Comparison of ENCODE assay signal across 8 cellular contexts in the genomic region with DNA sequence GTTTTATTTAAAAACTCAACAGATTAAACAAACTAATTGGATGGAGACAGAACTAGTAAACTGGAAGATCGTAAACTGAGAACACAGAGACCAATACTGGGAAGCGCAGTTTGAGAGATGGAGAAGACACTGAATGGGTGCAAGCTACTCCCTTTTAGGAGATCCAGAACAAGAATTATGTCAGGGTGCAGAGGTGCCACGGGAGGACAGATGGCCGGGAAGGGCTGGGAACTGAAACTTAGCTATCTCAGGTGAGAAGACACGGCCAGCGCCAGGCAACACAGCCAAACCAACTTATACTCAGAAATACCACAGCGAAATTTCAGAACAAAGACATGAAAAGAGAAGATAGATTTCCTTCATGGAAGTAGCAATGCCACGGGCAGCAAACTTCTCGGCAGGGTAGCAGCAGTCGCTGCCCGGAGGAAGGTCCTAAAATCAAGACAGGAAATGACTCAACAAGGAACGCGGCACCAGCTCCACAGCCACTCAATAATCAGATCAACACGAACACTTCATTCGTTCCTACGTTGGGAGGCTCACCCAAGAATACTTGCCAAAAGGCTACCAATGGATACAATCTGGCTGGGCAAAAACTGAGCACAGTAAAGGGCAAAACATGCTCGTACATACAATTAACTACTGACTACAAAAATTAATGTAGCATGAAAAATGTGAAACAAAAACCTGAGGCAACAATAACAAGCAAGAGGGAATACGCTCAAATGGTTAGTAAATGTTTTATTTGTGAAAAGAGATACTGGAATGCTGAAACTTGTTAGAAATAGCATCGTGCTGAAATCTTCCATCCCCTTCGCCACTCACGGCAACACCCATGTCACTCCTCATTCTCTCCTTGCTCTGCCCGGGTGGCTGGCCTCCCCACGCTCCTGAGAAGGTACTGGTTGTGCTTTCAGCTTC. TPM values are rescaled to one million over a fixed set of nuclear protein-coding genes. Genes with fewer than 3 reads are reported as not detected.
DNase-seq lines count a peak whose midpoint lies in the region; ATAC-seq and TF ChIP-seq lines count a peak whose summit lies in the region.

No MANE protein-coding gene starts in this region.

- no peaks in the 10 kb centered on the region for H3K9me3 Mint-ChIP-seq in activated naive CD4-positive, alpha-beta T cell treated with anti-CD3 and anti-CD28 coated beads, Interleukin-2, amount 50 U/mL, for 24 hours

- no peaks in the 10 kb centered on the region for H3K9me2 ChIP-seq in MM.1S (replicated peaks; ENCODE audit: insufficient read depth, low read length)

- H3K4me2 ChIP-seq in MM.1S (ENCODE audit: low read depth, low read length), result peak overlapping the region; percentile 91; the same call in 1 of the 2 replicates

- H3K4me1 Mint-ChIP-seq in activated naive CD4-positive, alpha-beta T cell treated with anti-CD3 and anti-CD28 coated beads, Interleukin-2, amount 50 U/mL, for 24 hours, result peaks cover 71% of the 10 kb centered on the region

- H3F3A ChIP-seq in MM.1S (ENCODE audit: insufficient read depth, low read length), result peaks cover 4% of the 10 kb centered on the region

- no peak for ATAC-seq in GM18861 (IDR thresholded peaks at IDR 0.05; ENCODE audit: unreplicated experiment)

- H3K36me3 Mint-ChIP-seq in activated naive CD4-positive, alpha-beta T cell treated with anti-CD3 and anti-CD28 coated beads, Interleukin-2, amount 50 U/mL, for 24 hours, result peaks cover 8% of the 10 kb centered on the region

- TF ChIP-seq POLR2A in suprapubic skin (IDR thresholded peaks at IDR 0.05), result no peak

- peak overlapping the region; percentile 37; the same call in 1 of the 2 replicates for H3K27ac ChIP-seq in MM.1S (ENCODE audit: low read length)
- peak overlapping the region; percentile 29 for H3K27ac ChIP-seq in suprapubic skin

- H3K27ac Mint-ChIP-seq in activated naive CD4-positive, alpha-beta T cell treated with anti-CD3 and anti-CD28 coated beads, Interleukin-2, amount 50 U/mL, for 24 hours, result peak overlapping the region; percentile 85

- H3K27me3 Mint-ChIP-seq in activated naive CD4-positive, alpha-beta T cell treated with anti-CD3 and anti-CD28 coated beads, Interleukin-2, amount 50 U/mL, for 24 hours, result no peaks in the 10 kb centered on the region

- WGBS in suprapubic skin, result 58% methylated on average over 23 of the region's 23 CpGs

- peaks cover 29% of the 10 kb centered on the region for H3K79me2 ChIP-seq in MM.1S (ENCODE audit: low read length)

- DNase-seq in GM04504 (ENCODE audit: low read depth) (peak; percentile 68), MM.1S (peak; percentile 28), kidney tubule cell (ENCODE audit: low spot score) (peak; percentile 86), suprapubic skin (ENCODE audit: low spot score in 2 of 2) (peak in 1 of 2 donors; percentile 39), NCI-H2107 (lab: John Stamatoyannopoulos, UW) (no peak), GM13976 (ENCODE audit: low spot score) (no peak)

- no peaks in the 10 kb centered on the region for H4K20me1 ChIP-seq in MM.1S (ENCODE audit: insufficient read depth, low read length)

- no peak for TF ChIP-seq CTCF in MM.1S (IDR thresholded peaks at IDR 0.05; ENCODE audit: low read length)
- TF ChIP-seq CTCF in suprapubic skin (IDR thresholded peaks at IDR 0.05), result no peak
- no peak for TF ChIP-seq CTCF in GM13976 (IDR thresholded peaks at IDR 0.05; ENCODE audit: borderline replicate concordance, control extremely low read depth, extremely low read depth, insufficient read depth, missing control alignments)

- H3K4me3 ChIP-seq in MM.1S (ENCODE audit: low read length), result peak overlapping the region; percentile 100; the same call in 1 of the 2 replicates
- peak overlapping the region; percentile 65 for H3K4me3 ChIP-seq in suprapubic skin

- in situ Hi-C loops in GM13976 (cut with MboI; ENCODE audit: low sequenced_read_pairs, unreplicated experiment), result no loop called here

- H3K9me3 ChIP-seq in MM.1S (replicated peaks; ENCODE audit: insufficient read depth, low read length) (no peaks in the 10 kb centered on the region), suprapubic skin (no peaks in the 10 kb centered on the region)

- peaks cover 6% of the 10 kb centered on the region; the same call in 1 of the 2 replicates for H3K4me1 ChIP-seq in MM.1S (ENCODE audit: low read length)
- peaks cover 43% of the 10 kb centered on the region for H3K4me1 ChIP-seq in suprapubic skin

- no peak overlapping the region for H3K9ac ChIP-seq in MM.1S (ENCODE audit: low read length)

- no peak overlapping the region for H2AFZ ChIP-seq in MM.1S (ENCODE audit: low read length)

- no peaks in the 10 kb centered on the region for H3K36me3 ChIP-seq in MM.1S (replicated peaks; ENCODE audit: insufficient read depth, low read length)
- H3K36me3 ChIP-seq in suprapubic skin, result peaks cover 3% of the 10 kb centered on the region

- peak overlapping the region; percentile 92 for H3K4me3 Mint-ChIP-seq in activated naive CD4-positive, alpha-beta T cell treated with anti-CD3 and anti-CD28 coated beads, Interleukin-2, amount 50 U/mL, for 24 hours

- TF ChIP-seq EP300 in suprapubic skin (IDR thresholded peaks at IDR 0.05), result no peak

- H3K27me3 ChIP-seq in MM.1S (replicated peaks; ENCODE audit: insufficient read depth, low read length) (no peaks in the 10 kb centered on the region), suprapubic skin (no peaks in the 10 kb centered on the region)

RNA-seq across cellular contexts. Expression of a gene that starts 2.2 kb away (rescaled TPM):
- total RNA-seq in suprapubic skin, result 10 to 100 TPM in 1 of 4 donors, 1 to 10 TPM in 3; 6.6 to 13.1 (median 7.1) TPM

RNA-seq across cellular contexts. Expression of a gene that starts 22.1 kb away (rescaled TPM):
- total RNA-seq in suprapubic skin, result 1 to 10 TPM; 1.3 to 5.6 (median 4.7) TPM

Comparison
In these comparisons a context has a peak if more than half of its experiments do, and no peak if none do; other contexts are left out.
1. DNase-seq: peak in GM04504 (single experiment), MM.1S (single experiment) and kidney tubule cell (single experiment); none in NCI-H2107 (single experiment) and GM13976 (single experiment).